1 cellular context compared by ENCODE assay signal in the genomic region with DNA sequence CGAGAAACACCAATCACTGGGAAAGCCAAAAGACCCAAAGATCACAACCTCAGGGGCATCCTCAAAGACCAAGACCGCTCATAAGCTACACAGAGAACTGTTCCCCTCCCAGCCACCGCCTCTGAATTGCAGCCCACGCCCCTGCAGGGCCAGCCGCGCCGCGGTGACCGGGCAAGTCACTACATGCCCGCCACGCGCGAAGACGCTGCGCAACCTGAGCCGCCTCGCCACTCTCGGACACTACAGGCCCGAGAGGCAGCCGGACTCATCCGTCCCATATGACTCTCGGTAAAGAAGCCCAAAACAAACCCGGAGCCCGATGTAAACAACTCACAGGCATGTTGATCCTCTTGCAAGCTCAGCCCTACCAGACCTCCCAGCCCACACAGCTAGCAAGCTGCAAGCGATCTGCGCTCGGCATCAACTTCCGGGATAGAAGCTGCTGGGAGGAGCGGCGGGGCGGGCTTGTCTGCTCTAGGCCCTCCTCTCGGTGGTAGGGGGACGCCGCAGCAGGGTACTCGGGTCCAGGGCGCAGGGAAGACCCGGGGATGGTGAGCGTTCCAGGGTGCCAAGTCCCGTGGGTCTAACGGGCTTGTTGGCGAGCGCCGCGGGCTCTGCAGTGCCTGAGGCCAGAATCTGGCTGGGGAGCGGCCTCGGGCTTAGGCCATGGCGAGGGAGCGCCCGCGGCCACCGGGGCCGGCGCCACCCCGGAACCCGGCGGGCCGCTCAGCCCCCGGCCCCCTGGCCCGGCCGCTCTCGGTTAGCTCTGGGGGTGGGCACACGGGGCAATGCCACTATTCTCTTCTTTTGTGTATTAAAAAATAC.
TF ChIP-seq lines count a peak whose summit lies in the region.

RPS27L (minus strand) TSS at position 412 of the 825 bp plus-strand sequence; CDS start at position 340, 72 bp downstream.

TF ChIP-seq in HepG2, 621 proteins besides CTCF, POLR2A, EP300 and RAD21 (continued from another document and continues in another):
- TF ChIP-seq, protein P1, sequence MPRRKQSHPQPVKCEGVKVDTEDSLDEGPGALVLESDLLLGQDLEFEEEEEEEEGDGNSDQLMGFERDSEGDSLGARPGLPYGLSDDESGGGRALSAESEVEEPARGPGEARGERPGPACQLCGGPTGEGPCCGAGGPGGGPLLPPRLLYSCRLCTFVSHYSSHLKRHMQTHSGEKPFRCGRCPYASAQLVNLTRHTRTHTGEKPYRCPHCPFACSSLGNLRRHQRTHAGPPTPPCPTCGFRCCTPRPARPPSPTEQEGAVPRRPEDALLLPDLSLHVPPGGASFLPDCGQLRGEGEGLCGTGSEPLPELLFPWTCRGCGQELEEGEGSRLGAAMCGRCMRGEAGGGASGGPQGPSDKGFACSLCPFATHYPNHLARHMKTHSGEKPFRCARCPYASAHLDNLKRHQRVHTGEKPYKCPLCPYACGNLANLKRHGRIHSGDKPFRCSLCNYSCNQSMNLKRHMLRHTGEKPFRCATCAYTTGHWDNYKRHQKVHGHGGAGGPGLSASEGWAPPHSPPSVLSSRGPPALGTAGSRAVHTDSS (CRISPR knock-in tag; conservative IDR thresholded peaks at IDR 0.05): no peak
- TF ChIP-seq, protein P2, sequence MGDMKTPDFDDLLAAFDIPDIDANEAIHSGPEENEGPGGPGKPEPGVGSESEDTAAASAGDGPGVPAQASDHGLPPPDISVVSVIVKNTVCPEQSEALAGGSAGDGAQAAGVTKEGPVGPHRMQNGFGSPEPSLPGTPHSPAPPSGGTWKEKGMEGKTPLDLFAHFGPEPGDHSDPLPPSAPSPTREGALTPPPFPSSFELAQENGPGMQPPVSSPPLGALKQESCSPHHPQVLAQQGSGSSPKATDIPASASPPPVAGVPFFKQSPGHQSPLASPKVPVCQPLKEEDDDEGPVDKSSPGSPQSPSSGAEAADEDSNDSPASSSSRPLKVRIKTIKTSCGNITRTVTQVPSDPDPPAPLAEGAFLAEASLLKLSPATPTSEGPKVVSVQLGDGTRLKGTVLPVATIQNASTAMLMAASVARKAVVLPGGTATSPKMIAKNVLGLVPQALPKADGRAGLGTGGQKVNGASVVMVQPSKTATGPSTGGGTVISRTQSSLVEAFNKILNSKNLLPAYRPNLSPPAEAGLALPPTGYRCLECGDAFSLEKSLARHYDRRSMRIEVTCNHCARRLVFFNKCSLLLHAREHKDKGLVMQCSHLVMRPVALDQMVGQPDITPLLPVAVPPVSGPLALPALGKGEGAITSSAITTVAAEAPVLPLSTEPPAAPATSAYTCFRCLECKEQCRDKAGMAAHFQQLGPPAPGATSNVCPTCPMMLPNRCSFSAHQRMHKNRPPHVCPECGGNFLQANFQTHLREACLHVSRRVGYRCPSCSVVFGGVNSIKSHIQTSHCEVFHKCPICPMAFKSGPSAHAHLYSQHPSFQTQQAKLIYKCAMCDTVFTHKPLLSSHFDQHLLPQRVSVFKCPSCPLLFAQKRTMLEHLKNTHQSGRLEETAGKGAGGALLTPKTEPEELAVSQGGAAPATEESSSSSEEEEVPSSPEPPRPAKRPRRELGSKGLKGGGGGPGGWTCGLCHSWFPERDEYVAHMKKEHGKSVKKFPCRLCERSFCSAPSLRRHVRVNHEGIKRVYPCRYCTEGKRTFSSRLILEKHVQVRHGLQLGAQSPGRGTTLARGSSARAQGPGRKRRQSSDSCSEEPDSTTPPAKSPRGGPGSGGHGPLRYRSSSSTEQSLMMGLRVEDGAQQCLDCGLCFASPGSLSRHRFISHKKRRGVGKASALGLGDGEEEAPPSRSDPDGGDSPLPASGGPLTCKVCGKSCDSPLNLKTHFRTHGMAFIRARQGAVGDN (CRISPR knock-in tag; IDR thresholded peaks at IDR 0.05): peak; percentile 86
- TF ChIP-seq E2F1 (CRISPR knock-in tag; IDR thresholded peaks at IDR 0.05) (peak; percentile 75), TMF1 (CRISPR knock-in tag; IDR thresholded peaks at IDR 0.05; ENCODE audit: low read depth) (0 out of 2 replicates have a peak, but pooled peaks have one; percentile 35), ZNF563 (CRISPR knock-in tag; IDR thresholded peaks at IDR 0.05) (peak; percentile 71), ZBTB38 (CRISPR knock-in tag; IDR thresholded peaks at IDR 0.05) (no peak), STAT5B (CRISPR knock-in tag; IDR thresholded peaks at IDR 0.05) (no peak), ZNF282 (IDR thresholded peaks at IDR 0.05; ENCODE audit: partially characterized antibody) (no peak), POGK (CRISPR knock-in tag; conservative IDR thresholded peaks at IDR 0.05) (peak; percentile 59), ZNF225 (CRISPR knock-in tag; IDR thresholded peaks at IDR 0.05) (no peak), ZNF552 (CRISPR knock-in tag; IDR thresholded peaks at IDR 0.05; ENCODE audit: borderline replicate concordance) (peak; percentile 45; the same call in 1 of the 2 replicates), SNAPC4 (CRISPR knock-in tag; IDR thresholded peaks at IDR 0.05) (0 out of 2 replicates have a peak, but pooled peaks have one; percentile 56), ZNF569 (CRISPR knock-in tag; IDR thresholded peaks at IDR 0.05; ENCODE audit: borderline replicate concordance) (no peak), ZNF558 (CRISPR knock-in tag; IDR thresholded peaks at IDR 0.05; ENCODE audit: borderline replicate concordance) (no peak; the same call in 1 of the 2 replicates), ZNF788 (CRISPR knock-in tag; IDR thresholded peaks at IDR 0.05; ENCODE audit: borderline replicate concordance) (peak; percentile 86; the same call in 1 of the 2 replicates), ZNF644 (CRISPR knock-in tag; IDR thresholded peaks at IDR 0.05; ENCODE audit: low read depth) (no peak), ZHX1 (CRISPR knock-in tag; IDR thresholded peaks at IDR 0.05; ENCODE audit: low read depth) (no peak), ZNF670 (CRISPR knock-in tag; IDR thresholded peaks at IDR 0.05; ENCODE audit: borderline replicate concordance) (0 out of 2 replicates have a peak, but pooled peaks have one; percentile 45), GATAD1 (CRISPR knock-in tag; IDR thresholded peaks at IDR 0.05) (peak; percentile 83), ADNP (CRISPR knock-in tag; IDR thresholded peaks at IDR 0.05) (no peak), ZNF781 (CRISPR knock-in tag; IDR thresholded peaks at IDR 0.05; ENCODE audit: borderline replicate concordance, not compliant biosample characterization) (no peak), BRD4 (CRISPR knock-in tag; IDR thresholded peaks at IDR 0.05) (peak; percentile 85), EEA1 (CRISPR knock-in tag; IDR thresholded peaks at IDR 0.05; ENCODE audit: borderline replicate concordance) (peak; percentile 59; the same call in 1 of the 2 replicates), ERF (CRISPR knock-in tag; IDR thresholded peaks at IDR 0.05) (peak; percentile 82), ETS1 (CRISPR knock-in tag; IDR thresholded peaks at IDR 0.05) (no peak)
- TF ChIP-seq, protein P3, sequence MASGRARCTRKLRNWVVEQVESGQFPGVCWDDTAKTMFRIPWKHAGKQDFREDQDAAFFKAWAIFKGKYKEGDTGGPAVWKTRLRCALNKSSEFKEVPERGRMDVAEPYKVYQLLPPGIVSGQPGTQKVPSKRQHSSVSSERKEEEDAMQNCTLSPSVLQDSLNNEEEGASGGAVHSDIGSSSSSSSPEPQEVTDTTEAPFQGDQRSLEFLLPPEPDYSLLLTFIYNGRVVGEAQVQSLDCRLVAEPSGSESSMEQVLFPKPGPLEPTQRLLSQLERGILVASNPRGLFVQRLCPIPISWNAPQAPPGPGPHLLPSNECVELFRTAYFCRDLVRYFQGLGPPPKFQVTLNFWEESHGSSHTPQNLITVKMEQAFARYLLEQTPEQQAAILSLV (CRISPR knock-in tag; IDR thresholded peaks at IDR 0.05; ENCODE audit: borderline replicate concordance): peak; percentile 84; the same call in 1 of the 2 replicates
- TF ChIP-seq, protein P4, sequence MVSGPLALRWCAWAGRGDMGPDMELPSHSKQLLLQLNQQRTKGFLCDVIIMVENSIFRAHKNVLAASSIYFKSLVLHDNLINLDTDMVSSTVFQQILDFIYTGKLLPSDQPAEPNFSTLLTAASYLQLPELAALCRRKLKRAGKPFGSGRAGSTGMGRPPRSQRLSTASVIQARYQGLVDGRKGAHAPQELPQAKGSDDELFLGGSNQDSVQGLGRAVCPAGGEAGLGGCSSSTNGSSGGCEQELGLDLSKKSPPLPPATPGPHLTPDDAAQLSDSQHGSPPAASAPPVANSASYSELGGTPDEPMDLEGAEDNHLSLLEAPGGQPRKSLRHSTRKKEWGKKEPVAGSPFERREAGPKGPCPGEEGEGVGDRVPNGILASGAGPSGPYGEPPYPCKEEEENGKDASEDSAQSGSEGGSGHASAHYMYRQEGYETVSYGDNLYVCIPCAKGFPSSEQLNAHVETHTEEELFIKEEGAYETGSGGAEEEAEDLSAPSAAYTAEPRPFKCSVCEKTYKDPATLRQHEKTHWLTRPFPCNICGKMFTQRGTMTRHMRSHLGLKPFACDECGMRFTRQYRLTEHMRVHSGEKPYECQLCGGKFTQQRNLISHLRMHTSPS (CRISPR knock-in tag; IDR thresholded peaks at IDR 0.05; ENCODE audit: low read depth): peak; percentile 71; the same call in 1 of the 2 replicates
- TF ChIP-seq, protein P5, sequence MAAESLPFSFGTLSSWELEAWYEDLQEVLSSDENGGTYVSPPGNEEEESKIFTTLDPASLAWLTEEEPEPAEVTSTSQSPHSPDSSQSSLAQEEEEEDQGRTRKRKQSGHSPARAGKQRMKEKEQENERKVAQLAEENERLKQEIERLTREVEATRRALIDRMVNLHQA (CRISPR knock-in tag; IDR thresholded peaks at IDR 0.05): peak; percentile 38; the same call in 1 of the 2 replicates
